9 cellular contexts compared by ENCODE assay signal in genomic region chr6:35596448-35597442, GRCh38.
DNase-seq lines count a peak whose midpoint lies in the region; ATAC-seq and TF ChIP-seq lines count a peak whose summit lies in the region.
"Had no signal": no experiment of that assay in that cellular context is flagged by ENCODE, and none has a peak within 500 bp of the region (broad histone marks: within the 10 kb centered on the region; RNA-seq: fewer than 3 reads in every experiment).

No MANE protein-coding gene starts in this region.

- peaks cover 13 to 66% (median 24%) of the 10 kb centered on the region in 3 donors for H3K36me3 ChIP-seq in esophagus squamous epithelium

- DNase-seq in EL, result peak; percentile 90
- DNase-seq in RWPE1 (ENCODE audit: low spot score), result peak; percentile 74
- DNase-seq in esophagus squamous epithelium (lab: John Stamatoyannopoulos, UW), result no peak
- DNase-seq in skeletal muscle cell (ENCODE audit: low read depth), result peak; percentile 90
- no peak for DNase-seq in midbrain (lab: John Stamatoyannopoulos, UW)
- DNase-seq: effector CD4-positive, alpha-beta T cell had no signal

- TF ChIP-seq POLR2A in esophagus squamous epithelium (IDR thresholded peaks at IDR 0.05), result no peak

- CTCF ChIA-PET in RWPE1 (lab: Yijun Ruan, JAX), result interaction anchor here (1.2 kb wide), 1 partner anchor 139 kb away, joined by 4 read pairs; no protein-coding TSS in a partner anchor

- TF ChIP-seq CTCF in RWPE1 (conservative IDR thresholded peaks at IDR 0.05; ENCODE audit: low read depth) (no peak), esophagus squamous epithelium (IDR thresholded peaks at IDR 0.05) (no peak)

- intact Hi-C loops in esophagus squamous epithelium (cut with DNase I), result no loop called here

- POLR2A ChIA-PET in RWPE1 (lab: Yijun Ruan, JAX; ENCODE audit: low non-redundant PET), result no interaction called here

- H3K4me3 ChIP-seq in esophagus squamous epithelium (no peak overlapping the region), skeletal muscle cell (ENCODE audit: low read depth, low read length) (no peak overlapping the region)

- no peaks in the 10 kb centered on the region for H3K27me3 ChIP-seq in esophagus squamous epithelium

- peaks cover 39 to 100% (median 83%) of the 10 kb centered on the region in 3 donors for H3K4me1 ChIP-seq in esophagus squamous epithelium

- H3K9me3 ChIP-seq in esophagus squamous epithelium, result no peaks in the 10 kb centered on the region

- no peak for ATAC-seq in HG03097 (IDR thresholded peaks at IDR 0.05; ENCODE audit: low FRiP score, unreplicated experiment)
- ATAC-seq in HG02763 (IDR thresholded peaks at IDR 0.05; ENCODE audit: unreplicated experiment), result no peak
- ATAC-seq in HG03139 (IDR thresholded peaks at IDR 0.05; ENCODE audit: unreplicated experiment), result no peak

- H3K27ac ChIP-seq in RWPE1 (peak overlapping the region; percentile 94), esophagus squamous epithelium (peak overlapping the region; percentile 86 to 96 (median 90))

- 37 to 45% methylated on average over 8 of the region's 8 CpGs for WGBS in esophagus squamous epithelium, 2 donors

Comparison
In these comparisons a context has a peak if more than half of its experiments do, and no peak if none do; other contexts are left out.
1. DNase-seq: peak in EL (single experiment), RWPE1 (single experiment) and skeletal muscle cell (single experiment); none in esophagus squamous epithelium (single experiment) and midbrain (single experiment).